In genomic region chr15:40650479-40650878, GRCh38 we compare ENCODE assay signal across 2 cellular contexts.
TF ChIP-seq lines count a peak whose summit lies in the region.

No MANE protein-coding gene starts in this region.

TF ChIP-seq in SK-N-SH, 30 proteins besides CTCF, POLR2A, EP300 and RAD21 (continued from another document):
- no peak for TF ChIP-seq REST (IDR thresholded peaks at IDR 0.05; ENCODE audit: low read depth, low read length)
- TF ChIP-seq RCOR1 (IDR thresholded peaks at IDR 0.05; ENCODE audit: low read length): no peak
- no peak for TF ChIP-seq NRF1 (IDR thresholded peaks at IDR 0.05; ENCODE audit: low read depth, low read length)
- no peak for TF ChIP-seq SMC3 (IDR thresholded peaks at IDR 0.05; ENCODE audit: low read depth, low read length)
- TF ChIP-seq FOXM1 (IDR thresholded peaks at IDR 0.05; ENCODE audit: low read depth): no peak
- no peak for TF ChIP-seq IRF3 (IDR thresholded peaks at IDR 0.05; ENCODE audit: low read depth, low read length)
- TF ChIP-seq MXI1 (IDR thresholded peaks at IDR 0.05; ENCODE audit: low read depth, low read length): no peak
- no peak for TF ChIP-seq FOSL2 (IDR thresholded peaks at IDR 0.05; ENCODE audit: borderline replicate concordance, low read depth)
- TF ChIP-seq MEF2A (IDR thresholded peaks at IDR 0.05; ENCODE audit: borderline replicate concordance, low read depth): no peak
TF ChIP-seq in SK-N-SH: peak in this region for 0.

TF ChIP-seq in SK-N-SH treated with all-trans-retinoic acid at 6 μM for 48 hours, 23 proteins besides CTCF, POLR2A, EP300 and RAD21 (continued from another document):
- no peak for TF ChIP-seq TSHZ2 (CRISPR knock-in tag; IDR thresholded peaks at IDR 0.05)
- TF ChIP-seq ARNTL (CRISPR knock-in tag; IDR thresholded peaks at IDR 0.05; ENCODE audit: borderline replicate concordance, low read depth): no peak
- TF ChIP-seq CSDC2 (CRISPR knock-in tag; IDR thresholded peaks at IDR 0.05): no peak
- TF ChIP-seq GLIS3 (CRISPR knock-in tag; IDR thresholded peaks at IDR 0.05): no peak
- no peak for TF ChIP-seq OSR1 (CRISPR knock-in tag; IDR thresholded peaks at IDR 0.05)
- TF ChIP-seq ZC3H10 (CRISPR knock-in tag; IDR thresholded peaks at IDR 0.05): no peak
